In the genomic region with DNA sequence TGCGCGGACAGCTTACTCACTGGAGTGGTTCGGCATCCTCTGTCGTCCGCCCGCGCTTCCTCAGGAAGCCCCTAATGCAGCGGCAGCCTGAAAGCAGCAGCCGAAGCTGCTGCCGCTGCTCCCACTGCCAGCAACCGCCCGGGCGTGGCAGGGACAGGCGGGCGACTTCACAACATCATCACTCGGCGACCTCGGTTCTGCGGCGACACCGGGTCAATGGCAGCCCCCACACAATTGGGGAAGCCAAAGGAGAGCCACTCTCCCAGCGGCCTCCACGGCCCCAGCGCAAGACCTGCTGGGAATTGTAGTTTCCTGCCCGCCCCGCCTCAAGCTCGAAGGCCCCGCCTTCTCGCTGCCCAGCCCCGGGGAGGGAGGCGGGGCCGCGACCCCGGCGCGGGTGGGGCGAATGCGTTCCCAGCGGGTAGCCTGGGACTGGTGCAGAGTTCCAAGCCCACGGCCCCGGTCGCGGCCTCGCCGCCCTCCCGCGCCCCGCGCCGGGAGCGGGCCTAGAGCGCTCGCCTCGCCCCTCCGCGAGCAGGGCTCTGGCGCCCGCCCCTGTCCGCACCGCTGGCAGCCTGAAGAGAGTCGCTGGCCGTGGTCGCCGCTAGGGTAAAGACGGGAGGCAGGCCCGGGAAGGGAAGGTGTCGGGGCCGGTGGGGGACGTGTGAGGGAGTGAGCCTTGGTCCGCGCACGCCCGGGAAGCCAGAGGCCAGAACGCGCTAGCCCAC, we compare ENCODE assay signal across 1 cellular context.
TF ChIP-seq lines count a peak whose summit lies in the region.

A gene with protein sequence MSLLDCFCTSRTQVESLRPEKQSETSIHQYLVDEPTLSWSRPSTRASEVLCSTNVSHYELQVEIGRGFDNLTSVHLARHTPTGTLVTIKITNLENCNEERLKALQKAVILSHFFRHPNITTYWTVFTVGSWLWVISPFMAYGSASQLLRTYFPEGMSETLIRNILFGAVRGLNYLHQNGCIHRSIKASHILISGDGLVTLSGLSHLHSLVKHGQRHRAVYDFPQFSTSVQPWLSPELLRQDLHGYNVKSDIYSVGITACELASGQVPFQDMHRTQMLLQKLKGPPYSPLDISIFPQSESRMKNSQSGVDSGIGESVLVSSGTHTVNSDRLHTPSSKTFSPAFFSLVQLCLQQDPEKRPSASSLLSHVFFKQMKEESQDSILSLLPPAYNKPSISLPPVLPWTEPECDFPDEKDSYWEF (plus strand): TSS at position 411 of the 728 bp plus-strand sequence. CDS start 3,101 bp downstream, outside the sequence.
A gene with protein sequence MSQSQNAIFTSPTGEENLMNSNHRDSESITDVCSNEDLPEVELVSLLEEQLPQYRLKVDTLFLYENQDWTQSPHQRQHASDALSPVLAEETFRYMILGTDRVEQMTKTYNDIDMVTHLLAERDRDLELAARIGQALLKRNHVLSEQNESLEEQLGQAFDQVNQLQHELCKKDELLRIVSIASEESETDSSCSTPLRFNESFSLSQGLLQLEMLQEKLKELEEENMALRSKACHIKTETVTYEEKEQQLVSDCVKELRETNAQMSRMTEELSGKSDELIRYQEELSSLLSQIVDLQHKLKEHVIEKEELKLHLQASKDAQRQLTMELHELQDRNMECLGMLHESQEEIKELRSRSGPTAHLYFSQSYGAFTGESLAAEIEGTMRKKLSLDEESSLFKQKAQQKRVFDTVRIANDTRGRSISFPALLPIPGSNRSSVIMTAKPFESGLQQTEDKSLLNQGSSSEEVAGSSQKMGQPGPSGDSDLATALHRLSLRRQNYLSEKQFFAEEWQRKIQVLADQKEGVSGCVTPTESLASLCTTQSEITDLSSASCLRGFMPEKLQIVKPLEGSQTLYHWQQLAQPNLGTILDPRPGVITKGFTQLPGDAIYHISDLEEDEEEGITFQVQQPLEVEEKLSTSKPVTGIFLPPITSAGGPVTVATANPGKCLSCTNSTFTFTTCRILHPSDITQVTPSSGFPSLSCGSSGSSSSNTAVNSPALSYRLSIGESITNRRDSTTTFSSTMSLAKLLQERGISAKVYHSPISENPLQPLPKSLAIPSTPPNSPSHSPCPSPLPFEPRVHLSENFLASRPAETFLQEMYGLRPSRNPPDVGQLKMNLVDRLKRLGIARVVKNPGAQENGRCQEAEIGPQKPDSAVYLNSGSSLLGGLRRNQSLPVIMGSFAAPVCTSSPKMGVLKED (minus strand): TSS at position 129 of the 728 bp plus-strand sequence. CDS start 30,951 bp downstream, outside the sequence.

TF ChIP-seq in endothelial cell of umbilical vein, 7 proteins besides CTCF, POLR2A, EP300 and RAD21:
- TF ChIP-seq JUN (IDR thresholded peaks at IDR 0.05; ENCODE audit: borderline replicate concordance, insufficient read depth, insufficient read length, low read depth), result no peak
- TF ChIP-seq POLR2AphosphoS5 (IDR thresholded peaks at IDR 0.05; ENCODE audit: insufficient read depth, low read depth, low read length), result peak; percentile 78
- no peak for TF ChIP-seq GATA2 (IDR thresholded peaks at IDR 0.05; ENCODE audit: insufficient read depth, insufficient read length, low read depth, low read length)
